In genomic region chr2:191678437-191679110, GRCh38 we compare ENCODE assay signal across 8 cellular contexts. TPM values are rescaled to one million over a fixed set of nuclear protein-coding genes. Genes with fewer than 3 reads are reported as not detected.
A peak's percentile ranks its signal among the peaks of the same experiment; 100 is the strongest.
DNase-seq lines count a peak whose midpoint lies in the region; ATAC-seq lines count a peak whose summit lies in the region.

No MANE protein-coding gene starts in this region.

- H3K36me3 ChIP-seq in Karpas-422 (ENCODE audit: insufficient read depth, low read length) (peaks cover 30% of the 10 kb centered on the region), mesodermal cell (ENCODE audit: control insufficient read depth, insufficient read depth, low read length) (peaks cover 18% of the 10 kb centered on the region)

- 0 out of 2 replicates have a peak overlapping the region, but pooled peaks have one; percentile 77 for H2AFZ ChIP-seq in Karpas-422 (ENCODE audit: low read length)

- ATAC-seq in GM21717 (IDR thresholded peaks at IDR 0.05; ENCODE audit: unreplicated experiment): peak; percentile 20

- H3K9ac ChIP-seq in Karpas-422 (ENCODE audit: low read length): peak overlapping the region; percentile 84

- H3K9me2 ChIP-seq in Karpas-422 (replicated peaks; ENCODE audit: insufficient read depth, low read length): no peaks in the 10 kb centered on the region

- DNase-seq in EH (ENCODE audit: low read depth) (peak; percentile 49), Karpas-422 (peak; percentile 84), occipital lobe (lab: John Stamatoyannopoulos, UW) (no peak)
- peak; percentile 50 for DNase-seq in activated CD4-positive, alpha-beta T cell treated with anti-CD3 and anti-CD28 coated beads, Interleukin-2, amount 50 U/mL, for 1 hour
- peak; percentile 32 for DNase-seq in effector CD4-positive, alpha-beta T cell
- peak; percentile 47 for DNase-seq in stimulated activated CD8-positive, alpha-beta memory T cell treated with anti-CD3 and anti-CD28 coated beads, Interleukin-4, amount 100 ng/mL, for 24 hours (ENCODE audit: low read depth)

- H3K9me3 ChIP-seq in Karpas-422 (ENCODE audit: low read length) (no peaks in the 10 kb centered on the region), mesodermal cell (ENCODE audit: control insufficient read depth, low read length) (no peaks in the 10 kb centered on the region)

- H4K20me1 ChIP-seq in Karpas-422 (ENCODE audit: insufficient read depth, low read depth, low read length): no peaks in the 10 kb centered on the region

- H3K79me2 ChIP-seq in Karpas-422 (ENCODE audit: low read length): peaks cover 25% of the 10 kb centered on the region

- peaks cover 56% of the 10 kb centered on the region for H3K4me1 ChIP-seq in Karpas-422 (ENCODE audit: low read length)
- H3K4me1 ChIP-seq in mesodermal cell (ENCODE audit: control insufficient read depth, insufficient read depth, low read length, poor library complexity, severe bottlenecking): peaks cover 19% of the 10 kb centered on the region

- H3K4me2 ChIP-seq in Karpas-422 (ENCODE audit: low read depth, low read length, poor library complexity, severe bottlenecking): peak overlapping the region; percentile 99

- WGBS in mesodermal cell (ENCODE audit: insufficient coverage in 2 of 2), 2 experiments: 16 to 19% methylated on average over 14 to 23 of the region's 40 CpGs

- H3K27ac ChIP-seq in Karpas-422 (ENCODE audit: low read length) (peak overlapping the region; percentile 64), mesodermal cell (ENCODE audit: low read depth, low read length, severe bottlenecking) (peak overlapping the region; percentile 90)

- H3K27me3 ChIP-seq in Karpas-422 (ENCODE audit: low read length): no peaks in the 10 kb centered on the region

- peak overlapping the region; percentile 86 for H3K4me3 ChIP-seq in Karpas-422 (ENCODE audit: low read length)
- peak overlapping the region; percentile 83 for H3K4me3 ChIP-seq in mesodermal cell (ENCODE audit: extremely low read depth, insufficient read depth, low read length, poor library complexity, severe bottlenecking)

RNA-seq across cellular contexts. Expression of gene NABP1, which starts 0.6 kb away (rescaled TPM):
- total RNA-seq in Karpas-422 (2014; rRNA removed; shearing (Covaris generic); ENCODE audit: low replicate concordance): 47.0 and 52.4 TPM in 2 replicates
- 11.9 TPM for polyA plus RNA-seq in mesodermal cell (2013, experiment 1 of 2)
- polyA plus RNA-seq in mesodermal cell (2013, experiment 2 of 2): 11.7 TPM
- total RNA-seq in occipital lobe: 9.2 TPM
